Comparison of ENCODE assay signal across 2 cellular contexts in genomic region chr12:96534339-96534738, GRCh38.
TF ChIP-seq lines count a peak whose summit lies in the region.

No MANE protein-coding gene starts in this region.

TF ChIP-seq in HepG2, 621 proteins besides CTCF, POLR2A, EP300 and RAD21 (continues in another document):
- no peak for TF ChIP-seq ZNF512 (CRISPR knock-in tag; IDR thresholded peaks at IDR 0.05)
- TF ChIP-seq ZFP41 (CRISPR knock-in tag; IDR thresholded peaks at IDR 0.05; ENCODE audit: borderline replicate concordance) = no peak
- no peak for TF ChIP-seq ZNF367 (CRISPR knock-in tag; IDR thresholded peaks at IDR 0.05; ENCODE audit: borderline replicate concordance)
- no peak for TF ChIP-seq ZNF207 (IDR thresholded peaks at IDR 0.05; ENCODE audit: borderline replicate concordance)
- TF ChIP-seq SOX13 (IDR thresholded peaks at IDR 0.05) = no peak
- TF ChIP-seq SOX13 (CRISPR knock-in tag; conservative IDR thresholded peaks at IDR 0.05 in 1 of 2, IDR thresholded peaks at IDR 0.05 in 1 of 2) = peak in 1 of 2 experiments; percentile 45; a peak in 1 of 4 replicates
- no peak for TF ChIP-seq KMT2B (CRISPR knock-in tag; IDR thresholded peaks at IDR 0.05)
- no peak for TF ChIP-seq MNT (IDR thresholded peaks at IDR 0.05)
- peak; percentile 72; the same call in 1 of the 2 replicates for TF ChIP-seq PITX1 (CRISPR knock-in tag; IDR thresholded peaks at IDR 0.05)
- TF ChIP-seq SAP130 (CRISPR knock-in tag; IDR thresholded peaks at IDR 0.05; ENCODE audit: low read depth) = peak; percentile 39; the same call in 1 of the 2 replicates
- no peak for TF ChIP-seq KIAA2018 (CRISPR knock-in tag; IDR thresholded peaks at IDR 0.05; ENCODE audit: borderline replicate concordance)
- TF ChIP-seq REXO4 (CRISPR knock-in tag; IDR thresholded peaks at IDR 0.05; ENCODE audit: borderline replicate concordance) = no peak
- peak; percentile 49; the same call in 1 of the 2 replicates for TF ChIP-seq MEIS2 (CRISPR knock-in tag; IDR thresholded peaks at IDR 0.05)
- peak; percentile 74; the same call in 1 of the 2 replicates for TF ChIP-seq ETV5 (CRISPR knock-in tag; IDR thresholded peaks at IDR 0.05; ENCODE audit: borderline replicate concordance)
- no peak for TF ChIP-seq TRIM24 (CRISPR knock-in tag; IDR thresholded peaks at IDR 0.05)
- TF ChIP-seq TEAD3 (CRISPR knock-in tag; optimal IDR thresholded peaks at IDR 0.05; ENCODE audit: borderline replicate concordance) = peak; percentile 37
- TF ChIP-seq MED8 (CRISPR knock-in tag; IDR thresholded peaks at IDR 0.05; ENCODE audit: insufficient replicate concordance) = no peak
- no peak for TF ChIP-seq ZNF17 (CRISPR knock-in tag; IDR thresholded peaks at IDR 0.05)

TF ChIP-seq in K562, 482 proteins besides CTCF, POLR2A, EP300 and RAD21:
- TF ChIP-seq ZKSCAN1 (IDR thresholded peaks at IDR 0.05; ENCODE audit: low read depth, low read length) = no peak
- peak; percentile 20; the same call in 1 of the 2 replicates for TF ChIP-seq PKNOX1 (IDR thresholded peaks at IDR 0.05)
TF ChIP-seq in K562: peak in this region for 1.
